8 cellular contexts compared by ENCODE assay signal in the genomic region with DNA sequence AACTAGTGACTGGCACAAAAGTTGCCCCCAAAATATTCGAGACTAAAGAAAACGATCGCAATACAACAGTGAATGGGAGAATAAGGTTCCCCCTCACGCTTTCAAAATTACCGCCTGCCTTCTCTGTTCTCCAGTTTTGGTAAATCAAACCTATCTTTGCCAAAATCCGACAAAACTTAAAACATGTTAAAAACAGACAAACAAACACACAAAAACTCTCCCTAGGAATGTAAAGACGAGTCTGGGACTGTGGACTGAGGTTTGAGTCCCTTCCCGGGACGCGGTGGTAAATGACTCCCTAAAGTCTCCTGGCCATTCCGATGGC. TPM values are rescaled to one million over a fixed set of nuclear protein-coding genes. Genes with fewer than 3 reads are reported as not detected.
A peak's percentile ranks its signal among the peaks of the same experiment; 100 is the strongest.
DNase-seq lines count a peak whose midpoint lies in the region; ATAC-seq, FAIRE-seq and TF ChIP-seq lines count a peak whose summit lies in the region.

No MANE protein-coding gene starts in this region.

- CTCF ChIA-PET in activated B cell treated with CpG ODN at 0.5 μM for 24 hours (lab: Charles Lee): no interaction called here

- H3K4me3 ChIP-seq in right cardiac atrium (ENCODE audit: low read length) (peak overlapping the region; percentile 68), gastrocnemius medialis (peak overlapping the region; percentile 69 to 92 (median 80))

- in situ Hi-C loops in gastrocnemius medialis (cut with MboI; ENCODE audit: low sequenced_read_pairs in 4 of 4): loop anchor here in 1 of 4 donors (25.0 kb wide), 1 partner anchor 89 kb away; no protein-coding TSS in a partner anchor

- ATAC-seq in activated B cell treated with CpG ODN at 0.5 μM for 24 hours (ENCODE audit: low read depth): no peak
- ATAC-seq in right cardiac atrium: no peak
- ATAC-seq in gastrocnemius medialis: no peak
- no peak for ATAC-seq in GM21619 (IDR thresholded peaks at IDR 0.05; ENCODE audit: unreplicated experiment)
- ATAC-seq in HG03432 (IDR thresholded peaks at IDR 0.05; ENCODE audit: unreplicated experiment): no peak

- peak overlapping the region; percentile 71 for H3K27ac Mint-ChIP-seq in activated B cell treated with CpG ODN at 0.5 μM for 24 hours

- H3K27me3 Mint-ChIP-seq in activated B cell treated with CpG ODN at 0.5 μM for 24 hours: peaks cover 27% of the 10 kb centered on the region

- H3K4me1 ChIP-seq in right cardiac atrium (ENCODE audit: control insufficient read depth, insufficient read depth, low read length) (no peaks in the 10 kb centered on the region), gastrocnemius medialis (peaks cover 7 to 11% of the 10 kb centered on the region in 2 donors)

- no peaks in the 10 kb centered on the region for H3K36me3 ChIP-seq in gastrocnemius medialis

- peaks cover 17% of the 10 kb centered on the region for H3K36me3 Mint-ChIP-seq in activated B cell treated with CpG ODN at 0.5 μM for 24 hours (ENCODE audit: low read depth)

- H3K27me3 ChIP-seq in right cardiac atrium (ENCODE audit: control insufficient read depth, insufficient read depth): peaks cover 2% of the 10 kb centered on the region
- peaks cover 12 to 37% (median 15%) of the 10 kb centered on the region in 3 donors for H3K27me3 ChIP-seq in gastrocnemius medialis

- H3K27ac ChIP-seq in right cardiac atrium (ENCODE audit: low read length) (no peak overlapping the region), gastrocnemius medialis (peak overlapping the region; percentile 46 to 81 (median 72))

- DNase-seq in GM18507 (ENCODE audit: extremely low spot score, insufficient read length, low read depth) (no peak), activated B cell treated with CpG ODN at 0.5 μM for 24 hours (no peak), right cardiac atrium (no peak), gastrocnemius medialis (no peak), H4 (ENCODE audit: low spot score) (no peak), retina (no peak)

- no peak for TF ChIP-seq POLR2A in gastrocnemius medialis (IDR thresholded peaks at IDR 0.05)

- H3K9me3 ChIP-seq in right cardiac atrium (ENCODE audit: control insufficient read depth, low read length): no peaks in the 10 kb centered on the region
- H3K9me3 ChIP-seq in gastrocnemius medialis: no peaks in the 10 kb centered on the region

- FAIRE-seq in GM18507 (lab: Jason Lieb, UNC): peak; percentile 55

- H3K4me3 Mint-ChIP-seq in activated B cell treated with CpG ODN at 0.5 μM for 24 hours: peak overlapping the region; percentile 93

- peaks cover 7% of the 10 kb centered on the region for H3K9me3 Mint-ChIP-seq in activated B cell treated with CpG ODN at 0.5 μM for 24 hours

- WGBS in right cardiac atrium: 35% methylated on average over 11 of the region's 11 CpGs

- TF ChIP-seq CTCF in activated B cell treated with CpG ODN at 0.5 μM for 24 hours (IDR thresholded peaks at IDR 0.05): no peak
- no peak for TF ChIP-seq CTCF in gastrocnemius medialis (IDR thresholded peaks at IDR 0.05 in 4 of 5, conservative IDR thresholded peaks at IDR 0.05 in 1 of 5)

- POLR2A ChIA-PET in activated B cell treated with CpG ODN at 0.5 μM for 24 hours (lab: Charles Lee): interaction anchor here (1.5 kb wide), 2 partner anchors 29 to 249 kb away, joined by 7 to 8 read pairs; partner anchors contain the start of gene OSBPL1A

- H3K4me1 Mint-ChIP-seq in activated B cell treated with CpG ODN at 0.5 μM for 24 hours: peaks cover 20% of the 10 kb centered on the region

- intact Hi-C loops in activated B cell treated with CpG ODN at 0.5 μM for 24 hours (cut with micrococcal nuclease) (loop anchor here (2.0 to 5.0 kb wide), 4 partner anchors 29 to 1493 kb away; partner anchors contain the start of genes OSBPL1A and RBBP8), right cardiac atrium (cut with DNase I) (no loop called here), gastrocnemius medialis (cut with DNase I; ENCODE audit: low total_unique reads) (loop anchor here (2.0 kb wide), 1 partner anchor 29 kb away; the partner anchor contains the start of gene OSBPL1A)

RNA-seq across cellular contexts. Expression of gene IMPACT, which starts 0.4 kb away (rescaled TPM):
- total RNA-seq in activated B cell treated with CpG ODN at 0.5 μM for 24 hours (11.6 and 17.4 TPM in 2 replicates), right cardiac atrium (10 to 100 TPM; 21.3 to 29.8 (median 22.3) TPM), gastrocnemius medialis (10 to 100 TPM in 2 of 4 donors, 1 to 10 TPM in 2; 9.1 to 18.7 (median 11.9) TPM)
- 11.9 TPM for polyA plus RNA-seq in right cardiac atrium
- total RNA-seq in H4 (2014; rRNA removed; shearing (Covaris generic)): 21.5 and 32.6 TPM in 2 replicates

RNA-seq across cellular contexts. Expression of gene OSBPL1A, which starts 28.4 kb away (rescaled TPM):
- total RNA-seq in activated B cell treated with CpG ODN at 0.5 μM for 24 hours (0.80 and 0.81 TPM in 2 replicates), right cardiac atrium (10 to 100 TPM; 66.9 to 88.6 (median 79.6) TPM), gastrocnemius medialis (100 to 1,000 TPM in 2 of 4 donors, 10 to 100 TPM in 2; 61.5 to 227 (median 98.7) TPM)
- 45.9 TPM for polyA plus RNA-seq in right cardiac atrium
- 32.8 and 33.4 TPM in 2 replicates for total RNA-seq in H4 (2014; rRNA removed; shearing (Covaris generic))

RNA-seq across cellular contexts. Expression of gene HRH4, which starts 34.4 kb away (rescaled TPM):
- not detected in 2 replicates for total RNA-seq in activated B cell treated with CpG ODN at 0.5 μM for 24 hours
- not detected for total RNA-seq in right cardiac atrium
- not detected for polyA plus RNA-seq in right cardiac atrium
- not detected for total RNA-seq in gastrocnemius medialis
- total RNA-seq in H4 (2014; rRNA removed; shearing (Covaris generic)): 0.17 TPM in 1 of 2 replicates, not detected in the other

Comparison
In these comparisons a context has a peak if more than half of its experiments do, and no peak if none do; other contexts are left out.
1. RNA of gene OSBPL1A, which starts 28.4 kb away (total RNA-seq): 61.5 to 227 TPM in gastrocnemius medialis, 66.9 to 88.6 TPM in right cardiac atrium and 32.8 to 33.4 TPM in H4; 0.80 to 0.81 TPM in activated B cell treated with CpG ODN at 0.5 μM for 24 hours; every median in the first group is over 10 times any median in the second.
2. intact Hi-C loops: an anchor here in activated B cell treated with CpG ODN at 0.5 μM for 24 hours (2.0 to 5.0 kb wide) and gastrocnemius medialis (2.0 kb wide); none called in right cardiac atrium.